Comparison of ENCODE assay signal across 1 cellular context in genomic region chr19:17441241-17442135, GRCh38.
TF ChIP-seq lines count a peak whose summit lies in the region.

No MANE protein-coding gene starts in this region.

TF ChIP-seq in SK-N-SH treated with all-trans-retinoic acid at 6 μM for 48 hours, 23 proteins besides CTCF, POLR2A, EP300 and RAD21 (continued from another document):
- TF ChIP-seq, protein P1, sequence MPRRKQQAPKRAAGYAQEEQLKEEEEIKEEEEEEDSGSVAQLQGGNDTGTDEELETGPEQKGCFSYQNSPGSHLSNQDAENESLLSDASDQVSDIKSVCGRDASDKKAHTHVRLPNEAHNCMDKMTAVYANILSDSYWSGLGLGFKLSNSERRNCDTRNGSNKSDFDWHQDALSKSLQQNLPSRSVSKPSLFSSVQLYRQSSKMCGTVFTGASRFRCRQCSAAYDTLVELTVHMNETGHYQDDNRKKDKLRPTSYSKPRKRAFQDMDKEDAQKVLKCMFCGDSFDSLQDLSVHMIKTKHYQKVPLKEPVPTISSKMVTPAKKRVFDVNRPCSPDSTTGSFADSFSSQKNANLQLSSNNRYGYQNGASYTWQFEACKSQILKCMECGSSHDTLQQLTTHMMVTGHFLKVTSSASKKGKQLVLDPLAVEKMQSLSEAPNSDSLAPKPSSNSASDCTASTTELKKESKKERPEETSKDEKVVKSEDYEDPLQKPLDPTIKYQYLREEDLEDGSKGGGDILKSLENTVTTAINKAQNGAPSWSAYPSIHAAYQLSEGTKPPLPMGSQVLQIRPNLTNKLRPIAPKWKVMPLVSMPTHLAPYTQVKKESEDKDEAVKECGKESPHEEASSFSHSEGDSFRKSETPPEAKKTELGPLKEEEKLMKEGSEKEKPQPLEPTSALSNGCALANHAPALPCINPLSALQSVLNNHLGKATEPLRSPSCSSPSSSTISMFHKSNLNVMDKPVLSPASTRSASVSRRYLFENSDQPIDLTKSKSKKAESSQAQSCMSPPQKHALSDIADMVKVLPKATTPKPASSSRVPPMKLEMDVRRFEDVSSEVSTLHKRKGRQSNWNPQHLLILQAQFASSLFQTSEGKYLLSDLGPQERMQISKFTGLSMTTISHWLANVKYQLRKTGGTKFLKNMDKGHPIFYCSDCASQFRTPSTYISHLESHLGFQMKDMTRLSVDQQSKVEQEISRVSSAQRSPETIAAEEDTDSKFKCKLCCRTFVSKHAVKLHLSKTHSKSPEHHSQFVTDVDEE (CRISPR knock-in tag; IDR thresholded peaks at IDR 0.05), result no peak
- TF ChIP-seq, protein P2, sequence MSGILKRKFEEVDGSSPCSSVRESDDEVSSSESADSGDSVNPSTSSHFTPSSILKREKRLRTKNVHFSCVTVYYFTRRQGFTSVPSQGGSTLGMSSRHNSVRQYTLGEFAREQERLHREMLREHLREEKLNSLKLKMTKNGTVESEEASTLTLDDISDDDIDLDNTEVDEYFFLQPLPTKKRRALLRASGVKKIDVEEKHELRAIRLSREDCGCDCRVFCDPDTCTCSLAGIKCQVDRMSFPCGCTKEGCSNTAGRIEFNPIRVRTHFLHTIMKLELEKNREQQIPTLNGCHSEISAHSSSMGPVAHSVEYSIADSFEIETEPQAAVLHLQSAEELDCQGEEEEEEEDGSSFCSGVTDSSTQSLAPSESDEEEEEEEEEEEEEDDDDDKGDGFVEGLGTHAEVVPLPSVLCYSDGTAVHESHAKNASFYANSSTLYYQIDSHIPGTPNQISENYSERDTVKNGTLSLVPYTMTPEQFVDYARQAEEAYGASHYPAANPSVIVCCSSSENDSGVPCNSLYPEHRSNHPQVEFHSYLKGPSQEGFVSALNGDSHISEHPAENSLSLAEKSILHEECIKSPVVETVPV (CRISPR knock-in tag; IDR thresholded peaks at IDR 0.05), result no peak
- TF ChIP-seq RARB (CRISPR knock-in tag; IDR thresholded peaks at IDR 0.05), result no peak
